9 cellular contexts compared by ENCODE assay signal in the genomic region with DNA sequence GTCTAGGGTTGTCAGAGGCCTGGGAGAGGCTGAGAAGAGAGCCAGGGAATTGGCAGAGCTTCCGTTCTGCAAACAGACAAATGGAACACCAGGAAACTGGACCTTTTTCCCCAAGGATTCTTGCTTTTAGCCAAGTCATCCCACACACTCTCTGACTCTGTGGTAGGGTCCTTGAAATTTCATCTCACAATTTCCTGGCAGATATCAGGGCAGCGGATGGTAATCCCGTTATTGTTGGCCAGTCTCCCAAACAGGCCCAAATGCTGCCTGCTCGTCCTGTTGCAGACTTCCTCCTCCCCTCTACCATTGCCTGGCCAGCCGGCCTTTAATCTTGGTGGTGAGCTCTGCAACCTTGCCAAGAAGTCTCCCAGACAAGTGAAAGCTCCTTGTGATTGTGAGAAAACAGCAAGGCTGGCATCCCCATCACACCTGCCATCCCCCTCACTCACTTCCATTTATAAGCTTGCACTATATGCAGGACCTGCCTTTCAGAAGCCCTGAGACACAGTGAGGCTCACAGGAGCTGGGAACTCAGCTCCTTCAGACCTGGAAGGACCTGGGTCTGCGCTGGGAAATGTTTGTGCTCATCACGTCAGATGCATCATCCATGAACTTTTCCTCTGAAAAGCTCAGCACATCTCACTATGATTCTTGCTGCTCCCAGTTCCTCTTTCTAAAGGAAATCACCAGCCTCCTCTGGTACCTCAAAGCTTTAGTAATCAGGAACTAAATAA. TPM values are rescaled to one million over a fixed set of nuclear protein-coding genes. Genes with fewer than 3 reads are reported as not detected.
DNase-seq lines count a peak whose midpoint lies in the region; ATAC-seq and TF ChIP-seq lines count a peak whose summit lies in the region.
"Had no signal": no experiment of that assay in that cellular context is flagged by ENCODE, and none has a peak within 500 bp of the region (broad histone marks: within the 10 kb centered on the region; RNA-seq: fewer than 3 reads in every experiment).

No MANE protein-coding gene starts in this region.

- TF ChIP-seq CTCF in HEK293 (tag by site-specific recombination; IDR thresholded peaks at IDR 0.05) (no peak), WERI-Rb-1 (IDR thresholded peaks at IDR 0.05; ENCODE audit: low read depth, low read length) (no peak), stomach (IDR thresholded peaks at IDR 0.05) (no peak)

- no peak for TF ChIP-seq EP300 in stomach (IDR thresholded peaks at IDR 0.05)

- intact Hi-C loops in right cardiac atrium (cut with DNase I) (loop anchor here in 3 of 4 donors (10.0 kb wide), 2 partner anchors 109 to 209 kb away; a partner anchor contains a TSS), stomach (cut with DNase I; ENCODE audit: low total_unique reads) (loop anchor here (10.0 kb wide), 1 partner anchor 209 kb away; no protein-coding TSS in a partner anchor)

- ATAC-seq in right cardiac atrium (peak; percentile 59 to 75), GM19035 (IDR thresholded peaks at IDR 0.05; ENCODE audit: unreplicated experiment) (no peak)

- no peak for DNase-seq in WERI-Rb-1
- DNase-seq in right cardiac atrium, result peak; percentile 62 to 79 (median 73)
- peak; percentile 20 for DNase-seq in stomach
- no peak for DNase-seq in superior temporal gyrus (ENCODE audit: extremely low spot score)
- DNase-seq in HuH-7 (ENCODE audit: low spot score), result no peak
- DNase-seq in stimulated activated CD4-positive, alpha-beta T cell treated with anti-CD3 and anti-CD28 coated beads, Interleukin-4, amount 100 ng/mL, for 4 hours, result no peak
- DNase-seq: kidney had no signal

- POLR2A ChIA-PET in HEK293 (lab: Yijun Ruan, JAX), result interaction anchor here (0.7 to 4.9 kb wide), 14 partner anchors 8 to 408 kb away, joined by 3 to 40 read pairs (median 6); a partner anchor contains a TSS

- H3K27ac ChIP-seq in HEK293 (ENCODE audit: extremely low read depth, low read depth, low read length) (peak overlapping the region; percentile 82), WERI-Rb-1 (peak overlapping the region; percentile 88), right cardiac atrium (ENCODE audit: low read length) (peak overlapping the region; percentile 78), stomach (peak overlapping the region in 4 of 5 donors; percentile 14 to 71 (median 64))

- H3K4me3 ChIP-seq in HEK293 (ENCODE audit: low read depth, low read length) (no peak overlapping the region), WERI-Rb-1 (ENCODE audit: low read depth, low read length) (no peak overlapping the region), right cardiac atrium (ENCODE audit: low read length) (no peak overlapping the region), stomach (no peak overlapping the region)

- 15% methylated on average over 7 of the region's 7 CpGs for WGBS in right cardiac atrium
- WGBS in stomach, 5 donors, result 26 to 41% (median 34%) methylated on average over 7 of the region's 7 CpGs

- H3K27me3 ChIP-seq in WERI-Rb-1 (ENCODE audit: insufficient read depth, low read depth, severe bottlenecking) (no peaks in the 10 kb centered on the region), right cardiac atrium (ENCODE audit: control insufficient read depth, insufficient read depth) (no peaks in the 10 kb centered on the region), stomach (no peaks in the 10 kb centered on the region)

- no peaks in the 10 kb centered on the region for H3K36me3 ChIP-seq in HEK293 (ENCODE audit: control insufficient read depth in 2 of 2, insufficient read depth in 1 of 2, low read length in 2 of 2)
- no peaks in the 10 kb centered on the region for H3K36me3 ChIP-seq in WERI-Rb-1
- no peaks in the 10 kb centered on the region for H3K36me3 ChIP-seq in stomach

- CTCF ChIA-PET in HEK293 (lab: Yijun Ruan, JAX), result interaction anchor here (0.6 to 25.5 kb wide), 12 partner anchors 9 to 283 kb away, joined by 3 to 567 read pairs (median 6); a partner anchor contains a TSS

- H3K4me1 ChIP-seq in HEK293 (ENCODE audit: control insufficient read depth, insufficient read depth, low read length) (peaks cover 40% of the 10 kb centered on the region), right cardiac atrium (ENCODE audit: control insufficient read depth, insufficient read depth, low read length) (peaks cover 25% of the 10 kb centered on the region), stomach (peaks cover 29 to 62% (median 47%) of the 10 kb centered on the region in 4 donors)

- TF ChIP-seq POLR2A in stomach (IDR thresholded peaks at IDR 0.05), result no peak

- H3K9me3 ChIP-seq in HEK293 (ENCODE audit: control insufficient read depth, insufficient read depth, low read depth, low read length), result no peaks in the 10 kb centered on the region
- H3K9me3 ChIP-seq in WERI-Rb-1 (ENCODE audit: severe bottlenecking), result no peaks in the 10 kb centered on the region
- no peaks in the 10 kb centered on the region for H3K9me3 ChIP-seq in right cardiac atrium (ENCODE audit: control insufficient read depth, low read length)
- no peaks in the 10 kb centered on the region for H3K9me3 ChIP-seq in stomach

TF ChIP-seq in HEK293, 187 proteins besides CTCF, POLR2A, EP300 and RAD21 (continues in another document):
- TF ChIP-seq HOXD13 (CRISPR knock-in tag; IDR thresholded peaks at IDR 0.05; ENCODE audit: borderline replicate concordance) (no peak), ZNF768 (tag by site-specific recombination; IDR thresholded peaks at IDR 0.05) (no peak), SP7 (tag by site-specific recombination; IDR thresholded peaks at IDR 0.05) (no peak), ZNF837 (tag by site-specific recombination; IDR thresholded peaks at IDR 0.05) (no peak), ZNF600 (tag by site-specific recombination; IDR thresholded peaks at IDR 0.05) (peak; percentile 50; the same call in 1 of the 2 replicates), KLF1 (tag by site-specific recombination; IDR thresholded peaks at IDR 0.05) (no peak), ZNF654 (tag by site-specific recombination; IDR thresholded peaks at IDR 0.05; ENCODE audit: low read depth) (no peak), ZNF211 (tag by site-specific recombination; IDR thresholded peaks at IDR 0.05; ENCODE audit: low read depth) (no peak), ZNF776 (tag by site-specific recombination; IDR thresholded peaks at IDR 0.05; ENCODE audit: borderline replicate concordance) (no peak)
- TF ChIP-seq, protein P1, sequence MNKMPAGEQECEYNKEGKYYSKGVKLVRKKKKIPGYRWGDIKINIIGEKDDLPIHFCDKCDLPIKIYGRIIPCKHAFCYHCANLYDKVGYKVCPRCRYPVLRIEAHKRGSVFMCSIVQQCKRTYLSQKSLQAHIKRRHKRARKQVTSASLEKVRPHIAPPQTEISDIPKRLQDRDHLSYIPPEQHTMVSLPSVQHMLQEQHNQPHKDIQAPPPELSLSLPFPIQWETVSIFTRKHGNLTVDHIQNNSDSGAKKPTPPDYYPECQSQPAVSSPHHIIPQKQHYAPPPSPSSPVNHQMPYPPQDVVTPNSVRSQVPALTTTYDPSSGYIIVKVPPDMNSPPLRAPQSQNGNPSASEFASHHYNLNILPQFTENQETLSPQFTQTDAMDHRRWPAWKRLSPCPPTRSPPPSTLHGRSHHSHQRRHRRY (tag by site-specific recombination; IDR thresholded peaks at IDR 0.05), result no peak
- TF ChIP-seq, protein P2, sequence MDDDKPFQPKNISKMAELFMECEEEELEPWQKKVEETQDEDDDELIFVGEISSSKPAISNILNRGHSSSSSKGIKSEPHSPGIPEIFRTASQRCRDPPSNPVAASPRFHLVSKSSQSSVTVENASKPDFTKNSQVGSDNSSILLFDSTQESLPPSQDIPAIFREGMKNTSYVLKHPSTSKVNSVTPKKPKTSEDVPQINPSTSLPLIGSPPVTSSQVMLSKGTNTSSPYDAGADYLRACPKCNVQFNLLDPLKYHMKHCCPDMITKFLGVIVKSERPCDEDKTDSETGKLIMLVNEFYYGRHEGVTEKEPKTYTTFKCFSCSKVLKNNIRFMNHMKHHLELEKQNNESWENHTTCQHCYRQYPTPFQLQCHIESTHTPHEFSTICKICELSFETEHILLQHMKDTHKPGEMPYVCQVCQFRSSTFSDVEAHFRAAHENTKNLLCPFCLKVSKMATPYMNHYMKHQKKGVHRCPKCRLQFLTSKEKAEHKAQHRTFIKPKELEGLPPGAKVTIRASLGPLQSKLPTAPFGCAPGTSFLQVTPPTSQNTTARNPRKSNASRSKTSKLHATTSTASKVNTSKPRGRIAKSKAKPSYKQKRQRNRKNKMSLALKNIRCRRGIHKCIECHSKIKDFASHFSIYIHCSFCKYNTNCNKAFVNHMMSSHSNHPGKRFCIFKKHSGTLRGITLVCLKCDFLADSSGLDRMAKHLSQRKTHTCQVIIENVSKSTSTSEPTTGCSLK (tag by site-specific recombination; IDR thresholded peaks at IDR 0.05), result no peak
- TF ChIP-seq, protein P3, sequence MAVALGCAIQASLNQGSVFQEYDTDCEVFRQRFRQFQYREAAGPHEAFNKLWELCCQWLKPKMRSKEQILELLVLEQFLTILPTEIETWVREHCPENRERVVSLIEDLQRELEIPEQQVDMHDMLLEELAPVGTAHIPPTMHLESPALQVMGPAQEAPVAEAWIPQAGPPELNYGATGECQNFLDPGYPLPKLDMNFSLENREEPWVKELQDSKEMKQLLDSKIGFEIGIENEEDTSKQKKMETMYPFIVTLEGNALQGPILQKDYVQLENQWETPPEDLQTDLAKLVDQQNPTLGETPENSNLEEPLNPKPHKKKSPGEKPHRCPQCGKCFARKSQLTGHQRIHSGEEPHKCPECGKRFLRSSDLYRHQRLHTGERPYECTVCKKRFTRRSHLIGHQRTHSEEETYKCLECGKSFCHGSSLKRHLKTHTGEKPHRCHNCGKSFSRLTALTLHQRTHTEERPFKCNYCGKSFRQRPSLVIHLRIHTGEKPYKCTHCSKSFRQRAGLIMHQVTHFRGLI (tag by site-specific recombination; IDR thresholded peaks at IDR 0.05), result peak; percentile 55; the same call in 1 of the 2 replicates

RNA-seq across cellular contexts. Expression of a gene that starts 13.6 kb away (rescaled TPM):
- total RNA-seq in right cardiac atrium (100 to 1,000 TPM; 193 to 245 (median 219) TPM), stomach (100 to 1,000 TPM in 4 of 5 donors, 10 to 100 TPM in 1; 68.9 to 269 (median 130) TPM)
- polyA plus RNA-seq in right cardiac atrium (259 TPM), stomach (100 to 1,000 TPM; 169 to 289 (median 267) TPM)

RNA-seq across cellular contexts. Expression of a gene that starts 45.9 kb away (rescaled TPM):
- total RNA-seq in right cardiac atrium (10 to 100 TPM; 47.3 to 65.0 (median 56.8) TPM), stomach (10 to 100 TPM; 13.0 to 94.6 (median 42.6) TPM)
- polyA plus RNA-seq in right cardiac atrium (54.0 TPM), stomach (10 to 100 TPM; 19.9 to 69.6 (median 26.1) TPM)

Comparison
In these comparisons a context has a peak if more than half of its experiments do, and no peak if none do; other contexts are left out.
1. DNase-seq: peak in right cardiac atrium (3 of 3) and stomach (single experiment); none in WERI-Rb-1 (single experiment), superior temporal gyrus (single experiment), HuH-7 (single experiment) and stimulated activated CD4-positive, alpha-beta T cell treated with anti-CD3 and anti-CD28 coated beads, Interleukin-4, amount 100 ng/mL, for 4 hours (0 of 2).
2. Peak in every context shown above with its lines, with median percentiles within 50 percentile points of each other: H3K27ac ChIP-seq.